ENCODE assay signal across 9 cellular contexts in genomic region chr9:115694014-115694413, GRCh38.
DNase-seq lines count a peak whose midpoint lies in the region; ATAC-seq and TF ChIP-seq lines count a peak whose summit lies in the region.
"Had no signal": no experiment of that assay in that cellular context is flagged by ENCODE, and none has a peak within 500 bp of the region (broad histone marks: within the 10 kb centered on the region; RNA-seq: fewer than 3 reads in every experiment).

No MANE protein-coding gene starts in this region.

- intact Hi-C loops in psoas muscle (cut with DNase I): no loop called here

- peak; percentile 54 for TF ChIP-seq CTCF in fibroblast of villous mesenchyme (IDR thresholded peaks at IDR 0.05; ENCODE audit: insufficient read depth, low read depth, low read length)
- peak; percentile 25 for TF ChIP-seq CTCF in psoas muscle (IDR thresholded peaks at IDR 0.05)

- H3K4me1 ChIP-seq in psoas muscle: no peaks in the 10 kb centered on the region

- H3K4me3 ChIP-seq in fibroblast of villous mesenchyme (ENCODE audit: low read depth, low read length): no peak overlapping the region
- no peak overlapping the region for H3K4me3 ChIP-seq in psoas muscle

- ATAC-seq in psoas muscle (peak; percentile 54 to 75 (median 70)), HG03095 (IDR thresholded peaks at IDR 0.05; ENCODE audit: unreplicated experiment) (no peak), GM18870 (IDR thresholded peaks at IDR 0.05; ENCODE audit: unreplicated experiment) (no peak)

- H3K27ac ChIP-seq in psoas muscle: no peak overlapping the region

- peak; percentile 84 for DNase-seq in HCEC 1CT
- DNase-seq in RPMI7951 (ENCODE audit: low read depth): peak; percentile 82
- peak; percentile 98 for DNase-seq in fibroblast of villous mesenchyme (ENCODE audit: low read depth)
- DNase-seq in psoas muscle: no peak
- DNase-seq in NCI-H2171 (lab: John Stamatoyannopoulos, UW): no peak
- no peak for DNase-seq in activated naive CD4-positive, alpha-beta T cell treated with anti-CD3 and anti-CD28 coated beads, Interleukin-2, amount 50 U/mL, for 16 hours
- DNase-seq: amygdala had no signal

- H3K9me3 ChIP-seq in psoas muscle: no peaks in the 10 kb centered on the region

- no peaks in the 10 kb centered on the region for H3K27me3 ChIP-seq in psoas muscle (ENCODE audit: insufficient read depth in 3 of 3, low read length in 2 of 3)

- 30 to 39% (median 34%) methylated on average over 2 of the region's 2 CpGs for WGBS in psoas muscle, 3 donors

- no peaks in the 10 kb centered on the region for H3K36me3 ChIP-seq in psoas muscle (ENCODE audit: insufficient read depth in 1 of 2, low read depth in 1 of 2)

Comparison
In these comparisons a context has a peak if more than half of its experiments do, and no peak if none do; other contexts are left out.
1. DNase-seq: peak in HCEC 1CT (single experiment), RPMI7951 (single experiment) and fibroblast of villous mesenchyme (single experiment); none in psoas muscle (0 of 2), NCI-H2171 (single experiment) and activated naive CD4-positive, alpha-beta T cell treated with anti-CD3 and anti-CD28 coated beads, Interleukin-2, amount 50 U/mL, for 16 hours (single experiment).
2. ATAC-seq: peak in psoas muscle (4 of 4); none in HG03095 (single experiment) and GM18870 (single experiment).